Comparison of ENCODE assay signal across 15 cellular contexts in the genomic region with DNA sequence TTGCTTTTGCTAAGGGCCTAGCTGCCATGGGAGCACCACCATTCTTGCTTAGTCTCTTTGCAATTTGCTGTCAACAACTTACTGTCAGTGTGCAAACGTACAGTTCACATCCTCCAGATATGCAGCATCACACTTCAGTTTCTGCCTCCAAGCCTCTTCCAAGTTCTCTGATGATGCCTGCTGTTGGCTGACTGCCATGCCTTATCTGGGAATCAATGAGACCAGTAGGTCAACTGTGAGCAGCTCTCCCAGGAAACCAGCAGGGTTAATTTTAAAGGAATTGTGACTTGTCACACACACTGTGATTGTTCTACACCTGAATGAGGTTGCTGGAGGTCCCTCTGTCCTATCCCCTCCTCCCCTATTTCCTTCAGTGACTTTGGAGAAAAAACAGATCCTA. TPM values are rescaled to one million over a fixed set of nuclear protein-coding genes. Genes with fewer than 3 reads are reported as not detected.
DNase-seq lines count a peak whose midpoint lies in the region; ATAC-seq, FAIRE-seq and TF ChIP-seq lines count a peak whose summit lies in the region.
"Had no signal": no experiment of that assay in that cellular context is flagged by ENCODE, and none has a peak within 500 bp of the region (broad histone marks: within the 10 kb centered on the region; RNA-seq: fewer than 3 reads in every experiment).

No MANE protein-coding gene starts in this region.

- TF ChIP-seq RAD21 in K562 (CRISPR knock-in tag; conservative IDR thresholded peaks at IDR 0.05 in 1 of 2, IDR thresholded peaks at IDR 0.05 in 1 of 2): no peak

- no peak overlapping the region for H3K4me2 ChIP-seq in K562 (ENCODE audit: insufficient read depth, low read length)

- H4K20me1 ChIP-seq in K562 (replicated peaks; ENCODE audit: control insufficient read depth, insufficient read depth, low read length): no peaks in the 10 kb centered on the region

- no peaks in the 10 kb centered on the region for H3K27me3 ChIP-seq in K562 (ENCODE audit: control insufficient read depth in 2 of 2, insufficient read depth in 2 of 2, low read length in 2 of 2)
- H3K27me3 ChIP-seq: esophagus muscularis mucosa had no signal

- H3K27me3 Mint-ChIP-seq in nephron progenitor cell (ENCODE audit: low read depth, poor library complexity): peaks cover 2% of the 10 kb centered on the region
- H3K27me3 Mint-ChIP-seq: T-cell had no signal

- no peak overlapping the region for H3K27ac Mint-ChIP-seq in nephron progenitor cell
- H3K27ac Mint-ChIP-seq: T-cell had no signal

- in situ Hi-C loops in K562 (cut with MboI): no loop called here

- TF ChIP-seq EP300 in K562 (IDR thresholded peaks at IDR 0.05; ENCODE audit: low read length): no peak

- no peak overlapping the region for H3K27ac ChIP-seq in K562 (ENCODE audit: extremely low read depth, low read depth, low read length)
- H3K27ac ChIP-seq: esophagus muscularis mucosa had no signal

- H3K9me1 ChIP-seq in K562 (ENCODE audit: control insufficient read depth, insufficient read depth, low read length): no peaks in the 10 kb centered on the region

- no peak overlapping the region for H3K4me3 Mint-ChIP-seq in nephron progenitor cell
- H3K4me3 Mint-ChIP-seq: T-cell had no signal

- intact Hi-C loops in K562 (cut with micrococcal nuclease): no loop called here

- H2AFZ ChIP-seq in K562 (ENCODE audit: low read depth, low read length): no peak overlapping the region

- no peaks in the 10 kb centered on the region for H3K4me1 Mint-ChIP-seq in nephron progenitor cell

- H3K9me3 ChIP-seq in K562 (replicated peaks; ENCODE audit: control insufficient read depth, insufficient read depth, low read depth, low read length): no peaks in the 10 kb centered on the region
- H3K9me3 ChIP-seq: esophagus muscularis mucosa had no signal

- no peak overlapping the region for H3K4me3 ChIP-seq in K562
- H3K4me3 ChIP-seq: esophagus muscularis mucosa had no signal

- BruUV-seq in K562 (replicated peaks; lab: Mats Ljungman, UMichigan): no TSS peak

- FAIRE-seq in K562 (lab: Jason Lieb, UNC): no peak
- FAIRE-seq: D721Med had no signal

- H3K79me2 ChIP-seq in K562 (ENCODE audit: control insufficient read depth, insufficient read depth, low read length): no peaks in the 10 kb centered on the region

- DNase-seq in Daoy (ENCODE audit: low read depth) (peak; percentile 75), LHCN-M2 (ENCODE audit: low read depth) (peak; percentile 42), K562 (ENCODE audit: extremely low read depth in 1 of 4, low spot score in 3 of 4) (peak in 1 of 4 experiments; percentile 53), left lobe of liver (ENCODE audit: low spot score) (peak; percentile 69), GOT3 (lab: John Stamatoyannopoulos, UW) (no peak), nephron progenitor cell (no peak)
- DNase-seq: amniotic stem cell; KG1; NCI-H524 treated with DMSO at 0.1 percent for 48 hours; stimulated activated CD4-positive, alpha-beta T cell treated with anti-CD3 and anti-CD28 coated beads, Interleukin-4, amount 100 ng/mL, for 4 hours; T-cell had no signal

- 13% methylated on average over 1 of the region's 1 CpG for whole genome bisulfite sequencing in K562 (ENCODE audit: insufficient coverage, low coverage, missing lambda C conversion rate)

- TF ChIP-seq POLR2A in K562 (conservative IDR thresholded peaks at IDR 0.05): no peak

- no peaks in the 10 kb centered on the region for H3K9me3 Mint-ChIP-seq in nephron progenitor cell
- H3K9me3 Mint-ChIP-seq: T-cell had no signal

- POLR2A ChIA-PET in K562 (lab: Yijun Ruan, JAX): no interaction called here

- CTCF ChIA-PET in K562 (lab: Yijun Ruan, JAX; ENCODE audit: low intra/inter-chr PET ratio): no interaction called here

- H3K4me1 ChIP-seq in K562 (replicated peaks in 1 of 2; ENCODE audit: control insufficient read depth in 2 of 2, insufficient read depth in 2 of 2, low read length in 2 of 2): no peaks in the 10 kb centered on the region

- TF ChIP-seq CTCF in K562 (IDR thresholded peaks at IDR 0.05 in 2 of 3, conservative IDR thresholded peaks at IDR 0.05 in 1 of 3; ENCODE audit: insufficient read depth in 2 of 3, low read depth in 1 of 3, low read length in 3 of 3) (no peak), nephron progenitor cell (IDR thresholded peaks at IDR 0.05) (no peak)

- H3K36me3 Mint-ChIP-seq in nephron progenitor cell (ENCODE audit: low read depth): no peaks in the 10 kb centered on the region

- H3K9ac ChIP-seq in K562 (ENCODE audit: insufficient read depth in 1 of 2, low read depth in 2 of 2, low read length in 2 of 2): no peak overlapping the region

- no peak for ATAC-seq in K562
- peak; percentile 85 for ATAC-seq in left lobe of liver
- no peak for ATAC-seq in HG02759 (IDR thresholded peaks at IDR 0.05; ENCODE audit: unreplicated experiment)
- no peak for ATAC-seq in HG02840 (IDR thresholded peaks at IDR 0.05; ENCODE audit: low FRiP score, unreplicated experiment)
- ATAC-seq: T-cell had no signal

- H3K36me3 ChIP-seq in K562 (ENCODE audit: control insufficient read depth, insufficient read depth, low read length): no peaks in the 10 kb centered on the region
- H3K36me3 ChIP-seq: esophagus muscularis mucosa had no signal

TF ChIP-seq in K562, 482 proteins besides CTCF, POLR2A, EP300 and RAD21:
- TF ChIP-seq CTBP1 (IDR thresholded peaks at IDR 0.05; ENCODE audit: borderline replicate concordance) (peak; percentile 70; the same call in 1 of the 2 replicates), NFIC (IDR thresholded peaks at IDR 0.05) (peak; percentile 86), RCOR1 (IDR thresholded peaks at IDR 0.05; ENCODE audit: borderline replicate concordance in 1 of 2, low read depth in 2 of 2, low read length in 2 of 2) (peak in 1 of 2 experiments; percentile 28; a peak in 1 of 4 replicates)
- TF ChIP-seq, protein P1, sequence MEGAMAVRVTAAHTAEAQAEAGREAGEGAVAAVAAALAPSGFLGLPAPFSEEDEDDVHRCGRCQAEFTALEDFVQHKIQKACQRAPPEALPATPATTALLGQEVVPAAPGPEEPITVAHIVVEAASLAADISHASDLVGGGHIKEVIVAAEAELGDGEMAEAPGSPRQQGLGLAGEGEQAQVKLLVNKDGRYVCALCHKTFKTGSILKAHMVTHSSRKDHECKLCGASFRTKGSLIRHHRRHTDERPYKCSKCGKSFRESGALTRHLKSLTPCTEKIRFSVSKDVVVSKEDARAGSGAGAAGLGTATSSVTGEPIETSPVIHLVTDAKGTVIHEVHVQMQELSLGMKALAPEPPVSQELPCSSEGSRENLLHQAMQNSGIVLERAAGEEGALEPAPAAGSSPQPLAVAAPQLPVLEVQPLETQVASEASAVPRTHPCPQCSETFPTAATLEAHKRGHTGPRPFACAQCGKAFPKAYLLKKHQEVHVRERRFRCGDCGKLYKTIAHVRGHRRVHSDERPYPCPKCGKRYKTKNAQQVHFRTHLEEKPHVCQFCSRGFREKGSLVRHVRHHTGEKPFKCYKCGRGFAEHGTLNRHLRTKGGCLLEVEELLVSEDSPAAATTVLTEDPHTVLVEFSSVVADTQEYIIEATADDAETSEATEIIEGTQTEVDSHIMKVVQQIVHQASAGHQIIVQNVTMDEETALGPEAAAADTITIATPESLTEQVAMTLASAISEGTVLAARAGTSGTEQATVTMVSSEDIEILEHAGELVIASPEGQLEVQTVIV (CRISPR knock-in tag; IDR thresholded peaks at IDR 0.05; ENCODE audit: borderline replicate concordance): no peak

RNA-seq across cellular contexts. Expression of a gene that starts 56.0 kb away (rescaled TPM):
- total RNA-seq in Daoy (2014; rRNA removed; shearing (Covaris generic)): 224 and 254 TPM in 2 replicates
- total RNA-seq in LHCN-M2 (2014; rRNA removed) (232 and 235 TPM in 2 replicates), K562 (2014; rRNA removed) (71.6 and 84.9 TPM in 2 replicates), K562 (2014; rRNA removed; fragmentation: Illumina TruSeq; extraction: Trizol) (143 and 153 TPM in 2 replicates), K562 (2015; rRNA removed; fragmentation: Illumina TruSeq; extraction: Trizol) (119 and 125 TPM in 2 replicates), K562 (2021) (86.5 and 90.1 TPM in 2 replicates), left lobe of liver (40.8 TPM)
- polyA plus RNA-seq in LHCN-M2 (2012): 74.5 TPM
- 61.0 and 164 TPM in 2 replicates for total RNA-seq in K562 (2011; cell fraction: chromatin; rRNA removed; ENCODE audit: low replicate concordance)
- 48.2 and 59.1 TPM in 2 replicates for total RNA-seq in K562 (2011; cell fraction: nucleolus; rRNA removed)
- 91.1 and 154 TPM in 2 replicates for total RNA-seq in K562 (2011; cell fraction: nucleoplasm; rRNA removed)
- polyA plus RNA-seq in K562 (2011; rRNA removed) (178 and 188 TPM in 2 replicates), K562 (2014; fragmentation: Illumina TruSeq; extraction: Trizol) (91.1 and 91.6 TPM in 2 replicates), K562 (2014; fragmentation: Nextera tagmentation; extraction: Ambion mirVana) (100 to 1,000 TPM in 1 of 2 experiments, 10 to 100 TPM in 1; 89.6 to 111 TPM), K562 (2014; rRNA removed) (64.7 and 80.5 TPM in 2 replicates)
- polyA plus RNA-seq in K562 (2011; cell fraction: cytosol; rRNA removed): 41.3 and 73.4 TPM in 2 replicates
- polyA plus RNA-seq in K562 (2011; cell fraction: nucleus; rRNA removed): 62.8 and 93.7 TPM in 2 replicates
- 78.4 and 119 TPM in 2 replicates for polyA plus RNA-seq in K562 (2012)
- 185 and 240 TPM in 2 replicates for polyA minus RNA-seq in K562 (2011; rRNA and poly(A)+ RNA removed)
- polyA minus RNA-seq in K562 (2011; cell fraction: cytosol; rRNA and poly(A)+ RNA removed): 100 and 103 TPM in 2 replicates
- polyA minus RNA-seq in K562 (2011; cell fraction: nucleus; rRNA and poly(A)+ RNA removed): 30.6 and 78.1 TPM in 2 replicates

Comparison
In these comparisons a context has a peak if more than half of its experiments do, and no peak if none do; other contexts are left out.
1. DNase-seq: peak in Daoy (single experiment), LHCN-M2 (single experiment) and left lobe of liver (single experiment); none in GOT3 (single experiment) and nephron progenitor cell (single experiment).